In genomic region chr1:25680701-25681100, GRCh38 we compare ENCODE assay signal across 16 cellular contexts.
DNase-seq lines count a peak whose midpoint lies in the region; ATAC-seq and TF ChIP-seq lines count a peak whose summit lies in the region.
"Had no signal": no experiment of that assay in that cellular context is flagged by ENCODE, and none has a peak within 500 bp of the region (broad histone marks: within the 10 kb centered on the region; RNA-seq: fewer than 3 reads in every experiment).

No MANE protein-coding gene starts in this region.

- POLR2A ChIA-PET in CD4-positive, alpha-beta T cell (lab: Charles Lee), result no interaction called here
- POLR2A ChIA-PET in HEK293 (lab: Yijun Ruan, JAX), result no interaction called here
- POLR2A ChIA-PET in naive thymus-derived CD4-positive, alpha-beta T cell (lab: Charles Lee), result interaction anchor here (0.8 kb wide), 1 partner anchor 17 kb away, joined by 3 read pairs; no protein-coding TSS in a partner anchor

- peak overlapping the region; percentile 61 for H3K27ac Mint-ChIP-seq in CD4-positive, alpha-beta T cell
- peak overlapping the region; percentile 43 for H3K27ac Mint-ChIP-seq in T-helper 17 cell
- H3K27ac Mint-ChIP-seq in naive thymus-derived CD4-positive, alpha-beta T cell, result peak overlapping the region in 8 of 9 donors; percentile 18 to 98 (median 78)
- H3K27ac Mint-ChIP-seq: HFFc6 had no signal

- peaks cover 45% of the 10 kb centered on the region for H3K36me3 Mint-ChIP-seq in CD4-positive, alpha-beta T cell (ENCODE audit: low read depth)
- H3K36me3 Mint-ChIP-seq in T-helper 17 cell (ENCODE audit: low read depth), result peaks cover 7% of the 10 kb centered on the region
- peaks cover 0 to 23% (median 10%) of the 10 kb centered on the region in 5 donors for H3K36me3 Mint-ChIP-seq in naive thymus-derived CD4-positive, alpha-beta T cell

- H3K4me3 ChIP-seq in HEK293 (ENCODE audit: low read depth, low read length), result no peak overlapping the region
- H3K4me3 ChIP-seq in naive thymus-derived CD4-positive, alpha-beta T cell (ENCODE audit: low read length), result no peak overlapping the region
- H3K4me3 ChIP-seq: GM23248 had no signal

- peak overlapping the region; percentile 26 for H3K4me3 Mint-ChIP-seq in CD4-positive, alpha-beta T cell
- no peak overlapping the region for H3K4me3 Mint-ChIP-seq in T-helper 17 cell
- peak overlapping the region in 2 of 10 donors; percentile 64 to 78 for H3K4me3 Mint-ChIP-seq in naive thymus-derived CD4-positive, alpha-beta T cell
- H3K4me3 Mint-ChIP-seq: HFFc6 had no signal

- DNase-seq in CD4-positive, alpha-beta T cell, result no peak
- no peak for DNase-seq in T-helper 17 cell
- no peak for DNase-seq in naive thymus-derived CD4-positive, alpha-beta T cell
- DNase-seq in activated CD4-positive, CD25-positive, alpha-beta regulatory T cell treated with anti-CD3 and anti-CD28 coated beads, Interleukin-2, amount 50 U/mL, for 72 hours, result no peak
- DNase-seq: C1 segment of cervical spinal cord; Caco-2; CD8-positive, alpha-beta T cell; DMS153; DND-41; GM23248; H7; HCEC 1CT; HFFc6 had no signal

- no peaks in the 10 kb centered on the region for H3K9me3 Mint-ChIP-seq in CD4-positive, alpha-beta T cell
- no peaks in the 10 kb centered on the region for H3K9me3 Mint-ChIP-seq in naive thymus-derived CD4-positive, alpha-beta T cell
- H3K9me3 Mint-ChIP-seq: CD8-positive, alpha-beta T cell; HFFc6 had no signal

- peaks cover 19% of the 10 kb centered on the region for H3K4me1 ChIP-seq in HEK293 (ENCODE audit: control insufficient read depth, insufficient read depth, low read length)
- peaks cover 20 to 77% of the 10 kb centered on the region in 2 donors for H3K4me1 ChIP-seq in naive thymus-derived CD4-positive, alpha-beta T cell (ENCODE audit: control insufficient read depth in 2 of 2, insufficient read depth in 2 of 2, low read length in 2 of 2)
- H3K4me1 ChIP-seq: Caco-2 had no signal

- no peaks in the 10 kb centered on the region for H3K9me3 ChIP-seq in CD4-positive, alpha-beta T cell (ENCODE audit: control insufficient read depth, low read length)
- no peaks in the 10 kb centered on the region for H3K9me3 ChIP-seq in HEK293 (ENCODE audit: control insufficient read depth, insufficient read depth, low read depth, low read length)
- no peaks in the 10 kb centered on the region for H3K9me3 ChIP-seq in T-helper 17 cell (ENCODE audit: control insufficient read depth, low read length, poor library complexity, severe bottlenecking)
- H3K9me3 ChIP-seq in naive thymus-derived CD4-positive, alpha-beta T cell (ENCODE audit: control insufficient read depth in 2 of 3, low read length in 3 of 3), result no peaks in the 10 kb centered on the region
- H3K9me3 ChIP-seq: Caco-2 had no signal

- no peak overlapping the region for H3K27ac ChIP-seq in CD4-positive, alpha-beta T cell (ENCODE audit: low read depth, low read length)
- H3K27ac ChIP-seq in HEK293 (ENCODE audit: extremely low read depth, low read depth, low read length), result no peak overlapping the region
- H3K27ac ChIP-seq in naive thymus-derived CD4-positive, alpha-beta T cell (ENCODE audit: low read depth, low read length), result no peak overlapping the region
- H3K27ac ChIP-seq: GM23248 had no signal

- intact Hi-C loops in CD4-positive, alpha-beta T cell (cut with DNase I, micrococcal nuclease), result no loop called here
- intact Hi-C loops in naive thymus-derived CD4-positive, alpha-beta T cell (cut with micrococcal nuclease), result no loop called here

- no peaks in the 10 kb centered on the region for H3K27me3 ChIP-seq in CD4-positive, alpha-beta T cell (ENCODE audit: control insufficient read depth, insufficient read depth, low read length)
- H3K27me3 ChIP-seq in naive thymus-derived CD4-positive, alpha-beta T cell (ENCODE audit: control insufficient read depth in 2 of 2, insufficient read depth in 2 of 2, low read length in 2 of 2), result no peaks in the 10 kb centered on the region

- no peaks in the 10 kb centered on the region for H3K36me3 ChIP-seq in HEK293 (ENCODE audit: control insufficient read depth in 2 of 2, insufficient read depth in 1 of 2, low read length in 2 of 2)
- H3K36me3 ChIP-seq in naive thymus-derived CD4-positive, alpha-beta T cell (ENCODE audit: control insufficient read depth in 2 of 3, insufficient read depth in 3 of 3, low read length in 3 of 3), result peaks cover 0 to 4% (median 0%) of the 10 kb centered on the region in 3 experiments

- no peak for TF ChIP-seq CTCF in CD4-positive, alpha-beta T cell (IDR thresholded peaks at IDR 0.05)
- no peak for TF ChIP-seq CTCF in HEK293 (tag by site-specific recombination; IDR thresholded peaks at IDR 0.05)

- H3K4me1 Mint-ChIP-seq in CD4-positive, alpha-beta T cell (ENCODE audit: low read depth), result peaks cover 93% of the 10 kb centered on the region
- H3K4me1 Mint-ChIP-seq in T-helper 17 cell, result peaks cover 46% of the 10 kb centered on the region
- H3K4me1 Mint-ChIP-seq in naive thymus-derived CD4-positive, alpha-beta T cell, result peaks cover 38 to 93% (median 90%) of the 10 kb centered on the region in 7 donors

- ATAC-seq in CD4-positive, alpha-beta T cell (ENCODE audit: poor library complexity), result no peak
- ATAC-seq in T-helper 17 cell (no peak), GM21390 (IDR thresholded peaks at IDR 0.05; ENCODE audit: unreplicated experiment) (no peak), HG02798 (IDR thresholded peaks at IDR 0.05; ENCODE audit: poor library complexity, unreplicated experiment) (no peak)
- no peak for ATAC-seq in naive thymus-derived CD4-positive, alpha-beta T cell
- ATAC-seq: CD8-positive, alpha-beta T cell had no signal

- H3K27me3 Mint-ChIP-seq in CD4-positive, alpha-beta T cell, result no peaks in the 10 kb centered on the region
- no peaks in the 10 kb centered on the region for H3K27me3 Mint-ChIP-seq in T-helper 17 cell
- peaks cover 0 to 88% (median 0%) of the 10 kb centered on the region in 5 donors for H3K27me3 Mint-ChIP-seq in naive thymus-derived CD4-positive, alpha-beta T cell

- CTCF ChIA-PET in CD4-positive, alpha-beta T cell (lab: Charles Lee), result interaction anchor here (0.9 kb wide), 1 partner anchor 58 kb away, joined by 3 read pairs; no protein-coding TSS in a partner anchor
- CTCF ChIA-PET in HEK293 (lab: Yijun Ruan, JAX), result no interaction called here
- CTCF ChIA-PET in naive thymus-derived CD4-positive, alpha-beta T cell (lab: Charles Lee), result no interaction called here

TF ChIP-seq in HEK293, 187 proteins besides CTCF, POLR2A, EP300 and RAD21:
- 0 out of 2 replicates have a peak, but pooled peaks have one; percentile 5 for TF ChIP-seq ZNF366 (tag by site-specific recombination; conservative IDR thresholded peaks at IDR 0.05)
- no peak for TF ChIP-seq ZNF518A (tag by site-specific recombination; conservative IDR thresholded peaks at IDR 0.05; ENCODE audit: low read depth)
